In genomic region chr21:39726133-39726532, GRCh38 we compare ENCODE assay signal across 1 cellular context.
TF ChIP-seq lines count a peak whose summit lies in the region.

No MANE protein-coding gene starts in this region.

TF ChIP-seq in K562, 482 proteins besides CTCF, POLR2A, EP300 and RAD21:
- TF ChIP-seq ZNF280B (CRISPR knock-in tag; IDR thresholded peaks at IDR 0.05): no peak
- TF ChIP-seq ZNF175 (CRISPR knock-in tag; IDR thresholded peaks at IDR 0.05; ENCODE audit: low read depth): no peak
- no peak for TF ChIP-seq ZNF318 (IDR thresholded peaks at IDR 0.05; ENCODE audit: borderline replicate concordance in 1 of 2, low read depth in 1 of 2)
- no peak for TF ChIP-seq GTF2E2 (tag; IDR thresholded peaks at IDR 0.05)
- no peak for TF ChIP-seq RREB1 (CRISPR knock-in tag; IDR thresholded peaks at IDR 0.05)
- no peak for TF ChIP-seq KDM5B (IDR thresholded peaks at IDR 0.05; ENCODE audit: insufficient replicate concordance, low read depth, low read length)
- TF ChIP-seq TBP (optimal IDR thresholded peaks at IDR 0.05; ENCODE audit: low read depth, low read length): no peak
- no peak for TF ChIP-seq CTBP1 (IDR thresholded peaks at IDR 0.05; ENCODE audit: borderline replicate concordance)
- no peak for TF ChIP-seq ELF4 (CRISPR knock-in tag; IDR thresholded peaks at IDR 0.05)
- TF ChIP-seq SFPQ (IDR thresholded peaks at IDR 0.05; ENCODE audit: low read depth, low read length): no peak
- TF ChIP-seq JUN (IDR thresholded peaks at IDR 0.05; ENCODE audit: borderline replicate concordance, low read depth, low read length): no peak
- TF ChIP-seq JUN (CRISPR knock-in tag; IDR thresholded peaks at IDR 0.05; ENCODE audit: borderline replicate concordance): no peak
- no peak for TF ChIP-seq NR0B1 (IDR thresholded peaks at IDR 0.05; ENCODE audit: partially characterized antibody)
- TF ChIP-seq ERF (CRISPR knock-in tag; IDR thresholded peaks at IDR 0.05): no peak
- no peak for TF ChIP-seq MCM2 (IDR thresholded peaks at IDR 0.05; ENCODE audit: low read depth)
- no peak for TF ChIP-seq AFF1 (IDR thresholded peaks at IDR 0.05; ENCODE audit: low read depth in 1 of 2, partially characterized antibody in 2 of 2)
- TF ChIP-seq TCF15 (CRISPR knock-in tag; IDR thresholded peaks at IDR 0.05): no peak
- TF ChIP-seq NFE2 (IDR thresholded peaks at IDR 0.05; ENCODE audit: low read depth): no peak
- TF ChIP-seq PTTG1 (tag; IDR thresholded peaks at IDR 0.05; ENCODE audit: low read depth): no peak
- TF ChIP-seq E2F5 (CRISPR knock-in tag; IDR thresholded peaks at IDR 0.05): no peak
- no peak for TF ChIP-seq ID3 (CRISPR knock-in tag; IDR thresholded peaks at IDR 0.05)
- TF ChIP-seq ID3 (tag; IDR thresholded peaks at IDR 0.05): no peak
